ENCODE assay signal across 14 cellular contexts in genomic region chr1:31306278-31306677, GRCh38. TPM values are rescaled to one million over a fixed set of nuclear protein-coding genes. Genes with fewer than 3 reads are reported as not detected.
A peak's percentile ranks its signal among the peaks of the same experiment; 100 is the strongest.
DNase-seq lines count a peak whose midpoint lies in the region; ATAC-seq and TF ChIP-seq lines count a peak whose summit lies in the region.
"Had no signal": no experiment of that assay in that cellular context is flagged by ENCODE, and none has a peak within 500 bp of the region (broad histone marks: within the 10 kb centered on the region; RNA-seq: fewer than 3 reads in every experiment).

No MANE protein-coding gene starts in this region.

- TF ChIP-seq POLR2A in tibial nerve (IDR thresholded peaks at IDR 0.05): no peak

- H3K36me3 ChIP-seq in PC-3 (ENCODE audit: low read depth, low read length) (peaks cover 12% of the 10 kb centered on the region), tibial nerve (peaks cover 0 to 26% (median 0%) of the 10 kb centered on the region in 3 donors), H7 (replicated peaks; ENCODE audit: control insufficient read depth, insufficient read depth, low read length) (peaks cover 3% of the 10 kb centered on the region)

- no peaks in the 10 kb centered on the region for H3K9me2 ChIP-seq in PC-3 (replicated peaks; ENCODE audit: low read length)

- H3K9me3 ChIP-seq in PC-3 (ENCODE audit: low read length) (no peaks in the 10 kb centered on the region), tibial nerve (no peaks in the 10 kb centered on the region)
- H3K9me3 ChIP-seq: suprapubic skin had no signal

- no peak overlapping the region for H3K4me2 ChIP-seq in PC-3 (ENCODE audit: low read length)

- no peak for TF ChIP-seq EP300 in tibial nerve (IDR thresholded peaks at IDR 0.05)

- POLR2A ChIA-PET in PC-3 (lab: Charles Lee; ENCODE audit: unreplicated experiment): interaction anchor here (0.6 to 0.9 kb wide), 2 partner anchors 9 to 364 kb away, joined by 3 read pairs; partner anchors contain the start of genes SNRNP40 and ZCCHC17

- peak overlapping the region; percentile 27 for H3K27ac ChIP-seq in PC-3 (ENCODE audit: low read length)
- peak overlapping the region in 1 of 4 donors; percentile 73 for H3K27ac ChIP-seq in tibial nerve
- H3K27ac ChIP-seq: suprapubic skin had no signal

- DNase-seq in AG20443 (ENCODE audit: low spot score) (peak; percentile 65), PC-3 (peak; percentile 78), dermis blood vessel endothelial cell (peak; percentile 87), myocyte (ENCODE audit: low read depth) (peak; percentile 38), DMS79 treated with DMSO at 0.1 percent for 48 hours (lab: John Stamatoyannopoulos, UW) (no peak), tibial nerve (ENCODE audit: low spot score in 2 of 2) (no peak), NOMO-1 (lab: John Stamatoyannopoulos, UW; ENCODE audit: unreplicated experiment in 2 of 2) (no peak), H7 (no peak)
- DNase-seq: CD4-positive, alpha-beta memory T cell; left colon; NCI-H1048; NCI-H69; occipital lobe had no signal

- BruUV-seq in PC-3 (replicated peaks; lab: Mats Ljungman, UMichigan): no TSS peak

- H3K4me3 ChIP-seq in PC-3 (ENCODE audit: low read length) (no peak overlapping the region), tibial nerve (no peak overlapping the region), H7 (ENCODE audit: insufficient read depth, low read depth, low read length) (no peak overlapping the region)
- H3K4me3 ChIP-seq: suprapubic skin had no signal

- TF ChIP-seq CTCF in PC-3 (conservative IDR thresholded peaks at IDR 0.05; ENCODE audit: low read depth, low read length) (no peak), tibial nerve (IDR thresholded peaks at IDR 0.05) (no peak)

- H3K4me1 ChIP-seq in PC-3 (ENCODE audit: insufficient read depth, low read length) (peaks cover 9% of the 10 kb centered on the region; the same call in 1 of the 2 replicates), tibial nerve (peaks cover 0 to 4% (median 0%) of the 10 kb centered on the region in 4 donors)
- H3K4me1 ChIP-seq: suprapubic skin had no signal

- CTCF ChIA-PET in PC-3 (lab: Charles Lee): no interaction called here

- H3K9ac ChIP-seq in PC-3 (ENCODE audit: low read length): no peak overlapping the region

- intact Hi-C loops in PC-3 (cut with micrococcal nuclease): no loop called here

- H4K20me1 ChIP-seq in PC-3 (ENCODE audit: low read length): no peaks in the 10 kb centered on the region

- ATAC-seq in PC-3: peak; percentile 96
- ATAC-seq: left colon had no signal

- H3K27me3 ChIP-seq in PC-3 (ENCODE audit: low read length) (no peaks in the 10 kb centered on the region), tibial nerve (no peaks in the 10 kb centered on the region), H7 (ENCODE audit: control insufficient read depth, insufficient read depth, low read length) (no peaks in the 10 kb centered on the region)
- H3K27me3 ChIP-seq: suprapubic skin had no signal

- H3K79me2 ChIP-seq in PC-3 (ENCODE audit: low read length): peaks cover 49% of the 10 kb centered on the region

- 54 to 55% methylated on average over 3 of the region's 3 CpGs for WGBS in tibial nerve, 2 donors

- peak overlapping the region; percentile 27; the same call in 1 of the 2 replicates for H2AFZ ChIP-seq in PC-3 (ENCODE audit: low read length)

- no peaks in the 10 kb centered on the region for H3F3A ChIP-seq in PC-3 (ENCODE audit: low read length, unreplicated experiment)

RNA-seq across cellular contexts. Expression of gene ZCCHC17, which starts 9.4 kb away (rescaled TPM):
- total RNA-seq in PC-3 (2014; rRNA removed): 30.2 and 34.7 TPM in 2 replicates
- total RNA-seq in dermis blood vessel endothelial cell: 34.3 and 36.9 TPM in 2 replicates
- total RNA-seq in myocyte: 32.9 and 34.7 TPM in 2 replicates
- 43.7 TPM for polyA plus RNA-seq in myocyte (2012)
- total RNA-seq in tibial nerve: 10 to 100 TPM; 14.9 to 30.4 (median 26.5) TPM
- 83.9 and 88.3 TPM in 2 replicates for total RNA-seq in H7 (2014; rRNA removed; shearing (Covaris generic))

RNA-seq across cellular contexts. Expression of gene SNRNP40, which starts 9.7 kb away (rescaled TPM):
- 230 and 288 TPM in 2 replicates for total RNA-seq in PC-3 (2014; rRNA removed)
- total RNA-seq in dermis blood vessel endothelial cell: 116 and 131 TPM in 2 replicates
- 54.6 and 55.3 TPM in 2 replicates for total RNA-seq in myocyte
- 37.0 TPM for polyA plus RNA-seq in myocyte (2012)
- total RNA-seq in tibial nerve: 10 to 100 TPM; 42.8 to 57.0 (median 48.4) TPM
- total RNA-seq in H7 (2014; rRNA removed; shearing (Covaris generic)): 325 and 375 TPM in 2 replicates

Comparison
In these comparisons a context has a peak if more than half of its experiments do, and no peak if none do; other contexts are left out.
1. DNase-seq: peak in AG20443 (single experiment), PC-3 (single experiment), dermis blood vessel endothelial cell (single experiment) and myocyte (single experiment); none in DMS79 treated with DMSO at 0.1 percent for 48 hours (single experiment), tibial nerve (0 of 2), NOMO-1 (0 of 2) and H7 (single experiment).